8 cellular contexts compared by ENCODE assay signal in the genomic region with DNA sequence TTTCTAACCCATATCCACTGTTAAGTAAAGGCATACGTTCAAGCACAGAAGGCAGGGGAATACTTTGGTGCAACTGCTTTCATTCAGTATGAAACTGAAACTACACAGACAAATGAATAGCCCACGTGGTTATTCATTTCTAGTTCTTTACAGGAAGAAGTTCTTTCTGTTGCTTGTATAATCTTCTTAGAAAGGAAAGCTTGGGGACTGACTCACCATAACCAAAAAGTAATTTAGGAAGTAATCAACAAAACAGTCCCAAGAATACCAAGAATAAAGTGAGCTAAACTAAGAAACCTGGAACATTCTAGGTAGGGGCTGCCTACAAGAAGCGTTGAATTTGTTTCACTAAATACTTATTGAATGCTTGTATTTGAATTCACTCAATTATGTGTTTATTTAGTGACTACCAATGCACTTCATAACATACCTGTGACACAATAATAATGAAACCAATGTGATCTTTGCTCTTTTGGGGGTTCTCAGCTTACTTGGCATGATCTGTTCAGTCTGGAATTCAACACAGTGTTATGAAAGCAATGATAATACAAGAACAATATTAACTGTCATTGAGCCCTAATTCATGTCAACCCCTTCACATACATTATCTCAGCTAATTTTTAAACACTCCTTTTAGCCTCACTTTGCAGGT. TPM values are rescaled to one million over a fixed set of nuclear protein-coding genes. Genes with fewer than 3 reads are reported as not detected.
A peak's percentile ranks its signal among the peaks of the same experiment; 100 is the strongest.
DNase-seq lines count a peak whose midpoint lies in the region; ATAC-seq, FAIRE-seq and TF ChIP-seq lines count a peak whose summit lies in the region.

No MANE protein-coding gene starts in this region.

- peak; percentile 95 for FAIRE-seq in islet of Langerhans (lab: Jason Lieb, UNC)

- no peaks in the 10 kb centered on the region for H3K36me3 Mint-ChIP-seq in activated B cell treated with CpG ODN at 0.5 μM for 24 hours (ENCODE audit: low read depth)

- no peak overlapping the region for H3K27ac Mint-ChIP-seq in activated B cell treated with CpG ODN at 0.5 μM for 24 hours

- no peak overlapping the region for H3K27ac ChIP-seq in caudate nucleus (ENCODE audit: low read depth, low read length)

- POLR2A ChIA-PET in activated B cell treated with CpG ODN at 0.5 μM for 24 hours (lab: Charles Lee), result interaction anchor here (0.9 kb wide), 1 partner anchor 218 kb away, joined by 3 read pairs; a partner anchor contains a TSS

- ATAC-seq in GM21360 (IDR thresholded peaks at IDR 0.05; ENCODE audit: unreplicated experiment), result peak; percentile 99
- ATAC-seq in HG03520 (IDR thresholded peaks at IDR 0.05; ENCODE audit: unreplicated experiment), result peak; percentile 99
- peak; percentile 76 for ATAC-seq in activated B cell treated with CpG ODN at 0.5 μM for 24 hours (ENCODE audit: low read depth)

- peaks cover 13% of the 10 kb centered on the region for H3K4me1 Mint-ChIP-seq in activated B cell treated with CpG ODN at 0.5 μM for 24 hours

- H3K27me3 Mint-ChIP-seq in activated B cell treated with CpG ODN at 0.5 μM for 24 hours, result peaks cover 2% of the 10 kb centered on the region

- intact Hi-C loops in activated B cell treated with CpG ODN at 0.5 μM for 24 hours (cut with micrococcal nuclease), result loop anchor here (1.0 kb wide), 1 partner anchor 32 kb away; no protein-coding TSS in a partner anchor

- no peaks in the 10 kb centered on the region for H3K9me3 Mint-ChIP-seq in activated B cell treated with CpG ODN at 0.5 μM for 24 hours

- no peak for TF ChIP-seq CTCF in activated B cell treated with CpG ODN at 0.5 μM for 24 hours (IDR thresholded peaks at IDR 0.05)

- peak overlapping the region; percentile 39 for H3K4me3 Mint-ChIP-seq in activated B cell treated with CpG ODN at 0.5 μM for 24 hours

- peak; percentile 78 for DNase-seq in EL
- no peak for DNase-seq in activated B cell treated with CpG ODN at 0.5 μM for 24 hours
- no peak for DNase-seq in DMS114 treated with DMSO at 0.1 percent for 48 hours (lab: John Stamatoyannopoulos, UW; ENCODE audit: unreplicated experiment)
- DNase-seq in caudate nucleus (lab: John Stamatoyannopoulos, UW), result no peak
- no peak for DNase-seq in NK-92 treated with Interleukin-12 subunit alpha and Interleukin-12 subunit beta, amount 100 ng/mL, for 24 hours (lab: John Stamatoyannopoulos, UW)

- CTCF ChIA-PET in activated B cell treated with CpG ODN at 0.5 μM for 24 hours (lab: Charles Lee), result interaction anchor here (1.4 to 1.6 kb wide), 2 partner anchors 14 to 18 kb away, joined by 3 to 5 read pairs; no protein-coding TSS in a partner anchor

RNA-seq across cellular contexts. Expression of a gene that starts 25.1 kb away (rescaled TPM):
- total RNA-seq in activated B cell treated with CpG ODN at 0.5 μM for 24 hours, result 0.34 and 0.80 TPM in 2 replicates
